ENCODE assay signal across 8 cellular contexts in the genomic region with DNA sequence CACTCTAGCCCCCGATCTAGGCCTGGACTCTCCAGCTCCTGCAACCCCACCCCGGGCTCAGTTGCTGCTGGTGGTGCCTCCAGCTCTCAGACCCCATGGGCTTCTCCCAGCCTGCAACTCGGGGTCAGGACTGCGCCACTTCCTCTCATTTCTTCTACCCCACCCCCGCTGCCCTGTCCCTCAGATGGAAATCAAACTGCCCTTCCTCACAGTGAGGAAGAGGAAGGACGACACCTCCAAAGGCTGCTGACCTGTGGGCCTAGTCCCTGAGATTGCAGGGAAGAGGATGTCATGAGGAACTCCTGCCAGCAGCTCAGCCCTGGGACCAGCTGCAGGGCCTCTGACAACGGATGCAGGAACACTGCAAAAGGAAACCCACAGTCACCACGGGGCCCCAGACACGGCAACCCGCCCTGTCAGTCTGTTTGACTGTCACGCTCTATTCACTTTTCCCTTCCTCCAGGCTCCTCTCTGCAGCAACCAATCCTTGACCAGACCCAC. TPM values are rescaled to one million over a fixed set of nuclear protein-coding genes. Genes with fewer than 3 reads are reported as not detected.
DNase-seq lines count a peak whose midpoint lies in the region; ATAC-seq, FAIRE-seq and TF ChIP-seq lines count a peak whose summit lies in the region.

No MANE protein-coding gene starts in this region.

- no peak overlapping the region for H2BK120ac ChIP-seq in H1 (replicated peaks; ENCODE audit: low read depth, low read length)

- H3K4me1 ChIP-seq in H1 (replicated peaks in 1 of 4; ENCODE audit: control insufficient read depth in 3 of 4, insufficient read depth in 4 of 4, low read length in 3 of 4) (peaks cover 17 to 55% (median 39%) of the 10 kb centered on the region in 4 experiments), parathyroid adenoma (peaks cover 76% of the 10 kb centered on the region)

- no peak for TF ChIP-seq EP300 in H1 (IDR thresholded peaks at IDR 0.05; ENCODE audit: borderline replicate concordance in 1 of 2, low read depth in 2 of 2, low read length in 2 of 2)

- H3K4ac ChIP-seq in H1 (replicated peaks; ENCODE audit: insufficient read length, low read depth, low read length), result no peak overlapping the region

- no peak overlapping the region for H3K18ac ChIP-seq in H1 (ENCODE audit: extremely low read depth, low read length)

- H3K56ac ChIP-seq in H1 (replicated peaks; ENCODE audit: insufficient read length, low read depth, low read length), result no peak overlapping the region

- H4K20me1 ChIP-seq in H1 (replicated peaks in 1 of 2; ENCODE audit: control insufficient read depth in 1 of 2, insufficient read depth in 2 of 2, low read length in 2 of 2), result peaks cover 5 to 13% of the 10 kb centered on the region in 2 experiments

- no peak overlapping the region for H2BK15ac ChIP-seq in H1 (ENCODE audit: low read length)

- DNase-seq in H1 (ENCODE audit: low read depth in 1 of 2, low spot score in 2 of 2), result no peak
- DNase-seq in DMS79 treated with DMSO at 0.1 percent for 48 hours (lab: John Stamatoyannopoulos, UW), result no peak
- DNase-seq in mucosa of gallbladder (ENCODE audit: low spot score), result no peak

- H3K9me3 ChIP-seq in H1 (ENCODE audit: insufficient read depth in 2 of 2, low read depth in 1 of 2, low read length in 1 of 2) (no peaks in the 10 kb centered on the region), parathyroid adenoma (ENCODE audit: control insufficient read depth, low read length) (no peaks in the 10 kb centered on the region)

- H3K23me2 ChIP-seq in H1 (ENCODE audit: low read depth, low read length), result no peaks in the 10 kb centered on the region

- H3K79me2 ChIP-seq in H1 (ENCODE audit: control insufficient read depth in 1 of 2, insufficient read depth in 2 of 2, low read length in 2 of 2), result peaks cover 0 to 33% of the 10 kb centered on the region in 2 experiments; a peak in 1 of 4 replicates
- H3K79me2 ChIP-seq in parathyroid adenoma, result peaks cover 88% of the 10 kb centered on the region

- TF ChIP-seq POLR2A in H1 (IDR thresholded peaks at IDR 0.05; ENCODE audit: control extremely low read depth in 1 of 2, low read depth in 2 of 2, low read length in 2 of 2), result no peak

- 0 out of 2 replicates have a peak overlapping the region, but pooled peaks have one; percentile 7 for H2BK5ac ChIP-seq in H1 (ENCODE audit: low read depth, low read length)

- H2AFZ ChIP-seq in H1 (ENCODE audit: low read length) (no peak overlapping the region), parathyroid adenoma (no peak overlapping the region)

- H3K79me1 ChIP-seq in H1 (ENCODE audit: low read depth, low read length), result peaks cover 11% of the 10 kb centered on the region

- H3K4me2 ChIP-seq in H1 (ENCODE audit: insufficient read depth in 1 of 2, low read depth in 2 of 2, low read length in 2 of 2) (no peak overlapping the region), parathyroid adenoma (ENCODE audit: low read length) (no peak overlapping the region)

- no peak for TF ChIP-seq RAD21 in H1 (IDR thresholded peaks at IDR 0.05 in 1 of 2, conservative IDR thresholded peaks at IDR 0.05 in 1 of 2; ENCODE audit: low read depth in 2 of 2, low read length in 2 of 2)

- H4K5ac ChIP-seq in H1 (ENCODE audit: insufficient read length, low read depth, low read length), result no peak overlapping the region

- no peak overlapping the region for H3K23ac ChIP-seq in H1 (ENCODE audit: insufficient read length)

- FAIRE-seq in H1 (lab: Jason Lieb, UNC), result no peak

- H3K9ac ChIP-seq in H1 (replicated peaks in 1 of 4; ENCODE audit: extremely low read depth in 1 of 4, low read depth in 3 of 4, low read length in 3 of 4) (no peak overlapping the region), parathyroid adenoma (no peak overlapping the region)

- CTCF ChIA-PET in H1 (lab: Charles Lee; ENCODE audit: partially characterized antibody), result interaction anchor here (1.0 to 11.1 kb wide), 8 partner anchors 11 to 109 kb away, joined by 3 to 198 read pairs (median 5); a partner anchor contains a TSS

- peaks cover 0 to 8% (median under 1%) of the 10 kb centered on the region in 4 experiments; a peak in 2 of 8 replicates for H3K36me3 ChIP-seq in H1 (ENCODE audit: control insufficient read depth in 2 of 4, insufficient read depth in 4 of 4, low read length in 3 of 4)
- no peaks in the 10 kb centered on the region for H3K36me3 ChIP-seq in parathyroid adenoma (ENCODE audit: control insufficient read depth, insufficient read depth, low read length)

- ATAC-seq in GM19023 (IDR thresholded peaks at IDR 0.05; ENCODE audit: unreplicated experiment) (peak; percentile 62), HG03378 (IDR thresholded peaks at IDR 0.05; ENCODE audit: unreplicated experiment) (peak; percentile 40), GM21526 (IDR thresholded peaks at IDR 0.05; ENCODE audit: low FRiP score, unreplicated experiment) (no peak)

- WGBS in H1 (ENCODE audit: extremely low coverage in 1 of 2, insufficient coverage in 1 of 2, insufficient read length in 1 of 2, insufficient replicate concordance in 2 of 2, low coverage in 1 of 2, low lambda C conversion rate in 2 of 2, missing lambda C conversion rate in 1 of 2), 2 experiments, result 80% methylated on average over 8 of the region's 11 CpGs; no CpG with 5 or more reads in 1 of the 2 experiments

- peak overlapping the region; percentile 66; the same call in 1 of the 2 replicates for H4K8ac ChIP-seq in H1 (ENCODE audit: extremely low read depth, insufficient read depth, low read length)

- H3K27ac ChIP-seq in VCaP (peak overlapping the region; percentile 81), H1 (ENCODE audit: low read depth, low read length) (no peak overlapping the region), parathyroid adenoma (peak overlapping the region; percentile 74)

- no peak overlapping the region for H2AK5ac ChIP-seq in H1 (ENCODE audit: low read depth, low read length)

- H3K4me3 ChIP-seq in H1 (ENCODE audit: extremely low read depth in 1 of 4, insufficient read depth in 2 of 4, low read depth in 3 of 4, low read length in 4 of 4) (no peak overlapping the region), parathyroid adenoma (ENCODE audit: low read depth, low read length) (peak overlapping the region; percentile 2)

- no peak overlapping the region for H3K14ac ChIP-seq in H1 (ENCODE audit: insufficient read length)

- H4K91ac ChIP-seq in H1 (replicated peaks; ENCODE audit: insufficient read length, low read length), result peak overlapping the region; percentile 31

- POLR2A ChIA-PET in H1 (lab: Charles Lee; ENCODE audit: partially characterized antibody), result interaction anchor here (1.0 to 1.9 kb wide), 2 partner anchors 10 kb away, joined by 4 read pairs; no protein-coding TSS in a partner anchor

- H3K27me3 ChIP-seq in H1 (replicated peaks in 1 of 4; ENCODE audit: control insufficient read depth in 3 of 4, extremely low read depth in 1 of 4, insufficient read depth in 3 of 4, low read length in 3 of 4) (no peaks in the 10 kb centered on the region), parathyroid adenoma (ENCODE audit: control insufficient read depth, insufficient read depth, low read length) (no peaks in the 10 kb centered on the region)

- TF ChIP-seq CTCF in VCaP (conservative IDR thresholded peaks at IDR 0.05) (no peak), H1 (IDR thresholded peaks at IDR 0.05; ENCODE audit: control extremely low read depth in 1 of 3, insufficient read depth in 1 of 3, low read depth in 1 of 3, low read length in 3 of 3) (no peak), parathyroid adenoma (IDR thresholded peaks at IDR 0.05) (no peak)

- peak overlapping the region; percentile 89; the same call in 1 of the 2 replicates for H2BK12ac ChIP-seq in H1 (ENCODE audit: low read depth, low read length)

- no peak overlapping the region for H2BK20ac ChIP-seq in H1 (ENCODE audit: low read length)

TF ChIP-seq in H1, 55 proteins besides CTCF, POLR2A, EP300 and RAD21 (continues in another document):
- no peak for TF ChIP-seq RXRA (IDR thresholded peaks at IDR 0.05; ENCODE audit: insufficient read depth, low read depth, low read length)
- no peak for TF ChIP-seq SIX5 (IDR thresholded peaks at IDR 0.05; ENCODE audit: low read depth, low read length)
- TF ChIP-seq YY1 (IDR thresholded peaks at IDR 0.05; ENCODE audit: low read depth, low read length), result no peak
- no peak for TF ChIP-seq CHD2 (IDR thresholded peaks at IDR 0.05; ENCODE audit: low read length)

RNA-seq across cellular contexts. Expression of a gene that starts 29.3 kb away (rescaled TPM):
- total RNA-seq in H1 (2021; fragmentation: NEBNext Ultra II Directional; extraction: Animal tissue kit (Norgen Biotek cat#: 25700)), result 52.7 and 55.1 TPM in 2 replicates
- 15.8 and 23.3 TPM in 2 replicates for polyA plus RNA-seq in H1 (2011; rRNA removed)
- polyA plus RNA-seq in H1 (2011; cell fraction: cytosol; rRNA removed), result 23.1 TPM
- 16.1 TPM for polyA plus RNA-seq in H1 (2011; cell fraction: nucleus; rRNA removed)
- polyA plus RNA-seq in H1 (2012, experiment 1 of 2), result 44.2 to 49.8 TPM (median 48.1 TPM) in 4 replicates
- 34.1 TPM for polyA plus RNA-seq in H1 (2012, experiment 2 of 2)
- 29.7 TPM for polyA plus RNA-seq in H1 (2013, experiment 1 of 2)
- polyA plus RNA-seq in H1 (2013, experiment 2 of 2), result 29.0 TPM
- 10.0 and 14.9 TPM in 2 replicates for polyA minus RNA-seq in H1 (2011; rRNA and poly(A)+ RNA removed)
- polyA minus RNA-seq in H1 (2011; cell fraction: cytosol; rRNA and poly(A)+ RNA removed), result 14.5 TPM
- 12.4 TPM for polyA minus RNA-seq in H1 (2011; cell fraction: nucleus; rRNA and poly(A)+ RNA removed)
- 79.5 TPM for total RNA-seq in mucosa of gallbladder
